Comparison of ENCODE assay signal across 25 cellular contexts in genomic region chr2:20362701-20363435, GRCh38.
"Had no signal": no experiment of that assay in that cellular context is flagged by ENCODE, and none has a peak within 500 bp of the region (broad histone marks: within the 10 kb centered on the region; RNA-seq: fewer than 3 reads in every experiment).

No MANE protein-coding gene starts in this region.

- H3K4me1 ChIP-seq: gastrocnemius medialis, spleen, tibial artery had no signal

- H3K27ac ChIP-seq: gastrocnemius medialis, neutrophil, tibial artery had no signal

- DNase-seq: cerebellar nuclear complex; dermis blood vessel endothelial cell; effector CD4-positive, alpha-beta T cell; endodermal cell; gastrocnemius medialis; glutamatergic neuron; islet precursor cell; left colon; left ventricle myocardium superior; mesendoderm; mucosa of descending colon; naive thymus-derived CD8-positive, alpha-beta T cell; posterior cingulate gyrus; spleen; stimulated activated CD4-positive, alpha-beta T cell treated with anti-CD3 and anti-CD28 coated beads, Interleukin-15, amount 100 ng/mL, for 24 hours; stimulated activated CD4-positive, alpha-beta T cell treated with anti-CD3 and anti-CD28 coated beads, Interleukin-1b, Interleukin-23, amount 100 ng/mL, for 48 hours; stimulated activated CD4-positive, alpha-beta T cell treated with anti-CD3 and anti-CD28 coated beads, Interleukin-4, amount 100 ng/mL, for 24 hours; tibial artery had no signal

- H3K27ac Mint-ChIP-seq: endodermal cell; naive thymus-derived CD8-positive, alpha-beta T cell; stimulated activated memory B cell treated with anti-CD40 and anti-IgM and Interleukin-4, amounts not matched to agents 10 μg/mL and 1 μg/mL and 100 μg/mL, for 72 hours; stimulated activated naive CD8-positive, alpha-beta T cell treated with anti-CD3 and anti-CD28 coated beads, Interleukin-15, Interleukin-2, amounts not matched to agents 100 ng/mL and 50 ng/mL, for 24 hours had no signal

- ATAC-seq: esophagus mucosa; gastrocnemius medialis; left colon; left ventricle myocardium superior; mucosa of descending colon; naive thymus-derived CD8-positive, alpha-beta T cell; sciatic nerve; stimulated activated memory B cell treated with anti-CD40 and anti-IgM and Interleukin-4, amounts not matched to agents 10 μg/mL and 1 μg/mL and 100 μg/mL, for 72 hours had no signal

- H3K9me3 ChIP-seq: gastrocnemius medialis, mucosa of descending colon, neutrophil, tibial artery had no signal

- FAIRE-seq: colon had no signal

- H3K4me1 Mint-ChIP-seq: endodermal cell had no signal

- H3K4me3 Mint-ChIP-seq: endodermal cell; naive thymus-derived CD8-positive, alpha-beta T cell; stimulated activated memory B cell treated with anti-CD40 and anti-IgM and Interleukin-4, amounts not matched to agents 10 μg/mL and 1 μg/mL and 100 μg/mL, for 72 hours; stimulated activated naive CD8-positive, alpha-beta T cell treated with anti-CD3 and anti-CD28 coated beads, Interleukin-15, Interleukin-2, amounts not matched to agents 100 ng/mL and 50 ng/mL, for 24 hours had no signal

- H3K27me3 ChIP-seq: gastrocnemius medialis, neutrophil, spleen, tibial artery had no signal

- H3K36me3 Mint-ChIP-seq: naive thymus-derived CD8-positive, alpha-beta T cell had no signal

- H3K36me3 ChIP-seq: gastrocnemius medialis, neutrophil, spleen, tibial artery had no signal

- H3K4me3 ChIP-seq: gastrocnemius medialis, lung, mucosa of descending colon, spleen, tibial artery had no signal
